Comparison of ENCODE assay signal across 16 cellular contexts in the genomic region with DNA sequence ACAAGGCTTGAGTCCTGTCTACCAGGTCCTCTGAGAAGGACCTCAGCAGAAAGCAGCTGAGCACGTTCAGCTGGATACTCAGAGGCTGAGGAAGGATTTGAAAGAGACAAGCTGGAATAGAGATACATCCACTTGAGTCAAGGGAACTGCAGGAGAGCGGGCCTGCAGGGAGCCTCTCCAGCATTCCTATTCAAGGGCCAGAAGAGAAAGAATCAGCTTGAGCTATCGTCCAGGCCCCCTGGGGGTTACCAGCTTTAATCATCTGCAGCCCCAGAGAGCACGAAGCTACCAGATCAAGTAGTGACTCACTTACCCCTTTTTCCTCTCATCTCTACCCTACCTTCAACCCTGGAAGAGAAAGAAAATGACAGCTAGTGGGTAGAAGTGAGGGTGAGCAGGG.
DNase-seq lines count a peak whose midpoint lies in the region; ATAC-seq and TF ChIP-seq lines count a peak whose summit lies in the region.
"Had no signal": no experiment of that assay in that cellular context is flagged by ENCODE, and none has a peak within 500 bp of the region (broad histone marks: within the 10 kb centered on the region; RNA-seq: fewer than 3 reads in every experiment).

No MANE protein-coding gene starts in this region.

- no peaks in the 10 kb centered on the region for H3K4me1 Mint-ChIP-seq in progenitor cell of endocrine pancreas (ENCODE audit: low read depth)
- H3K4me1 Mint-ChIP-seq: CD4-positive, alpha-beta memory T cell had no signal

- H3K4me3 ChIP-seq in BLaER1 treated with 17β-estradiol and CSF1 and Interleukin-3, amounts not matched to agents 10 nM and 100 nM = no peak overlapping the region
- H3K4me3 ChIP-seq in HUES64 (ENCODE audit: low read length) (no peak overlapping the region), choroid plexus epithelial cell (ENCODE audit: low read depth, low read length) (no peak overlapping the region), PC-3 (ENCODE audit: low read length) (no peak overlapping the region)

- ATAC-seq in PC-3 = no peak

- POLR2A ChIA-PET in PC-3 (lab: Charles Lee; ENCODE audit: unreplicated experiment) = no interaction called here

- H3K9me3 Mint-ChIP-seq in progenitor cell of endocrine pancreas (ENCODE audit: low read depth) = no peaks in the 10 kb centered on the region
- H3K9me3 Mint-ChIP-seq: CD4-positive, alpha-beta memory T cell had no signal

- BruUV-seq in PC-3 (replicated peaks; lab: Mats Ljungman, UMichigan) = no TSS peak

- no peak overlapping the region; a peak in 1 of 22 replicates for H3K9ac ChIP-seq in BLaER1 treated with 17β-estradiol and CSF1 and Interleukin-3, amounts not matched to agents 10 nM and 100 nM
- no peak overlapping the region for H3K9ac ChIP-seq in HUES64 (ENCODE audit: low read depth, low read length)
- H3K9ac ChIP-seq in PC-3 (ENCODE audit: low read length) = no peak overlapping the region
- H3K9ac ChIP-seq: KMS-11 had no signal

- H3K9me3 ChIP-seq in BLaER1 treated with 17β-estradiol and CSF1 and Interleukin-3, amounts not matched to agents 10 nM and 100 nM (replicated peaks in 1 of 11) = no peaks in the 10 kb centered on the region
- H3K9me3 ChIP-seq in HUES64 (ENCODE audit: insufficient read depth, low read depth, low read length) = no peaks in the 10 kb centered on the region
- H3K9me3 ChIP-seq in PC-3 (ENCODE audit: low read length) = no peaks in the 10 kb centered on the region

- CTCF ChIA-PET in PC-3 (lab: Charles Lee) = no interaction called here

- H3K27me3 ChIP-seq in BLaER1 treated with 17β-estradiol and CSF1 and Interleukin-3, amounts not matched to agents 10 nM and 100 nM = no peaks in the 10 kb centered on the region
- H3K27me3 ChIP-seq in HUES64 (ENCODE audit: insufficient read depth, low read length) = no peaks in the 10 kb centered on the region
- no peaks in the 10 kb centered on the region for H3K27me3 ChIP-seq in PC-3 (ENCODE audit: low read length)

- no peaks in the 10 kb centered on the region for H3F3A ChIP-seq in PC-3 (ENCODE audit: low read length, unreplicated experiment)

- peak overlapping the region in 8 of 11 experiments; percentile 2 to 76 (median 68); a peak in 10 of 22 replicates for H3K4me2 ChIP-seq in BLaER1 treated with 17β-estradiol and CSF1 and Interleukin-3, amounts not matched to agents 10 nM and 100 nM
- no peak overlapping the region for H3K4me2 ChIP-seq in PC-3 (ENCODE audit: low read length)
- H3K4me2 ChIP-seq: KMS-11 had no signal

- no peaks in the 10 kb centered on the region for H3K9me2 ChIP-seq in PC-3 (replicated peaks; ENCODE audit: low read length)

- H3K27me3 Mint-ChIP-seq in progenitor cell of endocrine pancreas = peaks cover 2% of the 10 kb centered on the region
- H3K27me3 Mint-ChIP-seq: CD4-positive, alpha-beta memory T cell had no signal

- WGBS in HUES64 = 19% methylated on average over 4 of the region's 4 CpGs

- no peaks in the 10 kb centered on the region for H4K20me1 ChIP-seq in BLaER1 treated with 17β-estradiol and CSF1 and Interleukin-3, amounts not matched to agents 10 nM and 100 nM
- no peaks in the 10 kb centered on the region for H4K20me1 ChIP-seq in PC-3 (ENCODE audit: low read length)

- H2AFZ ChIP-seq in PC-3 (ENCODE audit: low read length) = no peak overlapping the region

- intact Hi-C loops in PC-3 (cut with micrococcal nuclease) = no loop called here

- no peaks in the 10 kb centered on the region for H3K36me3 Mint-ChIP-seq in progenitor cell of endocrine pancreas (ENCODE audit: insufficient read depth)
- H3K36me3 Mint-ChIP-seq: CD4-positive, alpha-beta memory T cell had no signal

- no peaks in the 10 kb centered on the region for H3K79me2 ChIP-seq in PC-3 (ENCODE audit: low read length)

- no peaks in the 10 kb centered on the region for H3K36me3 ChIP-seq in BLaER1 treated with 17β-estradiol and CSF1 and Interleukin-3, amounts not matched to agents 10 nM and 100 nM
- H3K36me3 ChIP-seq in HUES64 (ENCODE audit: insufficient read depth, low read length) = no peaks in the 10 kb centered on the region
- no peaks in the 10 kb centered on the region for H3K36me3 ChIP-seq in PC-3 (ENCODE audit: low read depth, low read length)

- TF ChIP-seq CTCF in choroid plexus epithelial cell (conservative IDR thresholded peaks at IDR 0.05; ENCODE audit: low read depth, low read length) (no peak), PC-3 (conservative IDR thresholded peaks at IDR 0.05; ENCODE audit: low read depth, low read length) (no peak), progenitor cell of endocrine pancreas (IDR thresholded peaks at IDR 0.05; ENCODE audit: unreplicated experiment) (no peak)

- DNase-seq in choroid plexus epithelial cell (ENCODE audit: low read depth) (peak; percentile 23), iPS-NIHi11 (ENCODE audit: low spot score) (peak; percentile 49), GM19238 (ENCODE audit: insufficient read length, low spot score) (no peak), NCI-H1694 (lab: John Stamatoyannopoulos, UW) (no peak), PC-3 (no peak), progenitor cell of endocrine pancreas (ENCODE audit: low spot score, unreplicated experiment) (no peak)
- DNase-seq: Calu3; CD4-positive, alpha-beta memory T cell; DMS53; MV-4-11; NCI-H187 treated with DMSO at 0.1 percent for 48 hours; NCI-H446 treated with DMSO at 0.1 percent for 48 hours; Right ventricle myocardium superior had no signal

- no peak overlapping the region for H3K4me3 Mint-ChIP-seq in progenitor cell of endocrine pancreas (ENCODE audit: low read depth)
- H3K4me3 Mint-ChIP-seq: CD4-positive, alpha-beta memory T cell had no signal

- H3K27ac Mint-ChIP-seq in progenitor cell of endocrine pancreas = no peak overlapping the region

- peaks cover 11 to 35% (median 24%) of the 10 kb centered on the region in 10 experiments for H3K4me1 ChIP-seq in BLaER1 treated with 17β-estradiol and CSF1 and Interleukin-3, amounts not matched to agents 10 nM and 100 nM
- H3K4me1 ChIP-seq in HUES64 (ENCODE audit: insufficient read depth, low read length) (peaks cover 11% of the 10 kb centered on the region), PC-3 (ENCODE audit: insufficient read depth, low read length) (no peaks in the 10 kb centered on the region)

- 0 out of 22 replicates have a peak overlapping the region, but pooled peaks of 1 of the 11 experiments have one; percentile 16 for H3K27ac ChIP-seq in BLaER1 treated with 17β-estradiol and CSF1 and Interleukin-3, amounts not matched to agents 10 nM and 100 nM
- H3K27ac ChIP-seq in HUES64 (ENCODE audit: low read depth, low read length) (peak overlapping the region; percentile 23; the same call in 1 of the 2 replicates), PC-3 (ENCODE audit: low read length) (no peak overlapping the region)
- H3K27ac ChIP-seq: KMS-11 had no signal

Comparison
In these comparisons a context has a peak if more than half of its experiments do, and no peak if none do; other contexts are left out.
1. DNase-seq: peak in choroid plexus epithelial cell (single experiment) and iPS-NIHi11 (single experiment); none in GM19238 (single experiment), NCI-H1694 (single experiment), PC-3 (single experiment) and progenitor cell of endocrine pancreas (single experiment).